Comparison of ENCODE assay signal across 8 cellular contexts in genomic region chr11:118956094-118956846, GRCh38. TPM values are rescaled to one million over a fixed set of nuclear protein-coding genes. Genes with fewer than 3 reads are reported as not detected.
DNase-seq lines count a peak whose midpoint lies in the region; ATAC-seq lines count a peak whose summit lies in the region.

UPK2 (plus strand) TSS chr11:118956298; CDS start chr11:118956351, 53 bp downstream.

- H3K27ac ChIP-seq in caudate nucleus (ENCODE audit: low read depth, low read length), result no peak within 1 kb of the TSS

- ATAC-seq in HG02938 (IDR thresholded peaks at IDR 0.05; ENCODE audit: unreplicated experiment) (peak; percentile 67), GM18858 (IDR thresholded peaks at IDR 0.05; ENCODE audit: unreplicated experiment) (no peak)

- DNase-seq in GDM1 (lab: John Stamatoyannopoulos, UW) (peak; percentile 75), NCI-H460 (ENCODE audit: extremely low read depth, low read depth) (peak; percentile 77), caudate nucleus (lab: John Stamatoyannopoulos, UW) (peak in 60 of 61 donors; percentile 12 to 94 (median 76)), kidney glomerular epithelial cell (lab: John Stamatoyannopoulos, UW) (peak; percentile 72)
- peak; percentile 90 for DNase-seq in activated CD4-positive, CD25-positive, alpha-beta regulatory T cell treated with anti-CD3 and anti-CD28 coated beads, Interleukin-2, amount 50 U/mL, for 72 hours
- DNase-seq in stimulated activated CD4-positive, alpha-beta T cell treated with anti-CD3 and anti-CD28 coated beads, Interleukin-2, amount 100 ng/mL, for 4 hours (ENCODE audit: low read depth), result peak; percentile 82

RNA-seq across cellular contexts. Expression of gene UPK2, which starts in this region (rescaled TPM):
- not detected in 2 replicates for total RNA-seq in NCI-H460 (2014; rRNA removed; shearing (Covaris generic))
- not detected in 2 replicates for polyA plus RNA-seq in NCI-H460 (2014; cell fraction: nucleus; rRNA removed)

Comparison
In these comparisons a context has a peak if more than half of its experiments do, and no peak if none do; other contexts are left out.
1. Peak in DNase-seq in NCI-H460; RNA of the gene not detected or under 1 TPM.